In genomic region chr7:109611656-109612055, GRCh38 we compare ENCODE assay signal across 19 cellular contexts.
DNase-seq lines count a peak whose midpoint lies in the region.
"Had no signal": no experiment of that assay in that cellular context is flagged by ENCODE, and none has a peak within 500 bp of the region (broad histone marks: within the 10 kb centered on the region; RNA-seq: fewer than 3 reads in every experiment).

No MANE protein-coding gene starts in this region.

- no peak overlapping the region for H3K27ac ChIP-seq in mesendoderm (ENCODE audit: low read depth, low read length)
- H3K27ac ChIP-seq: A549, GM23248, HL-60, RWPE1 had no signal

- no peaks in the 10 kb centered on the region for H3K4me1 ChIP-seq in mesendoderm (ENCODE audit: control insufficient read depth, low read depth, low read length)
- H3K4me1 ChIP-seq: A549, HAP-1 had no signal

- no peaks in the 10 kb centered on the region for H3K27me3 ChIP-seq in mesendoderm (ENCODE audit: insufficient read depth, low read length, poor library complexity)

- H2BK15ac ChIP-seq in mesendoderm (replicated peaks; ENCODE audit: low read depth) = no peak overlapping the region

- no peak overlapping the region for H3K4me3 ChIP-seq in mesendoderm (ENCODE audit: low read length)
- H3K4me3 ChIP-seq: A549, GM23248, HAP-1 had no signal

- WGBS in mesendoderm (ENCODE audit: extremely low coverage, insufficient coverage, low lambda C conversion rate) = no CpG with 5 or more reads among the region's 1 CpG

- H3K36me3 ChIP-seq in mesendoderm (ENCODE audit: control insufficient read depth, insufficient read depth, low read length) = no peaks in the 10 kb centered on the region
- H3K36me3 ChIP-seq: HAP-1 had no signal

- H3K9ac ChIP-seq in mesendoderm (ENCODE audit: low read length) = no peak overlapping the region
- H3K9ac ChIP-seq: GM23248 had no signal

- no peaks in the 10 kb centered on the region for H3K79me1 ChIP-seq in mesendoderm (ENCODE audit: low read length)

- no peak overlapping the region for H3K23ac ChIP-seq in mesendoderm (ENCODE audit: low read length)

- H3K4me2 ChIP-seq in mesendoderm (ENCODE audit: low read length) = no peak overlapping the region
- H3K4me2 ChIP-seq: A549 had no signal

- H3K18ac ChIP-seq in mesendoderm (ENCODE audit: low read length) = no peak overlapping the region

- H3K4ac ChIP-seq in mesendoderm (ENCODE audit: low read depth, low read length) = no peak overlapping the region

- H2AK5ac ChIP-seq in mesendoderm (ENCODE audit: low read length) = no peak overlapping the region

- peak; percentile 72 for DNase-seq in COR-L47 (lab: John Stamatoyannopoulos, UW)
- peak; percentile 21 for DNase-seq in NCI-H146 (lab: John Stamatoyannopoulos, UW)
- peak; percentile 16 for DNase-seq in NCI-H748 treated with DMSO at 0.1 percent for 48 hours (lab: John Stamatoyannopoulos, UW)
- DNase-seq in mesendoderm = peak; percentile 77
- no peak for DNase-seq in NCI-H526 (lab: John Stamatoyannopoulos, UW)
- DNase-seq in NOMO-1 (lab: John Stamatoyannopoulos, UW; ENCODE audit: unreplicated experiment in 2 of 2) = no peak
- no peak for DNase-seq in central memory CD4-positive, alpha-beta T cell
- DNase-seq: DMS153, GM23248, HFFc6, NCI-H1092, NCI-H1694 treated with DMSO at 0.1 percent for 48 hours, NCI-H2171 treated with DMSO at 0.1 percent for 48 hours, NCI-H524, SHP77 had no signal

- no peaks in the 10 kb centered on the region for H3K79me2 ChIP-seq in mesendoderm (ENCODE audit: control insufficient read depth, insufficient read depth, low read length)

- H2BK5ac ChIP-seq in mesendoderm (ENCODE audit: low read length) = no peak overlapping the region

- H4K5ac ChIP-seq in mesendoderm (ENCODE audit: low read length) = no peak overlapping the region

- H2BK120ac ChIP-seq in mesendoderm (ENCODE audit: low read depth, low read length) = no peak overlapping the region

- H4K8ac ChIP-seq in mesendoderm (ENCODE audit: low read depth, low read length) = no peak overlapping the region

- no peak overlapping the region for H3K56ac ChIP-seq in mesendoderm (ENCODE audit: low read length)

Comparison
In these comparisons a context has a peak if more than half of its experiments do, and no peak if none do; other contexts are left out.
1. DNase-seq: peak in COR-L47 (single experiment), NCI-H146 (single experiment), NCI-H748 treated with DMSO at 0.1 percent for 48 hours (single experiment) and mesendoderm (single experiment); none in NCI-H526 (0 of 2), NOMO-1 (0 of 2) and central memory CD4-positive, alpha-beta T cell (single experiment).